In genomic region chr3:128725932-128726690, GRCh38 we compare ENCODE assay signal across 8 cellular contexts. TPM values are rescaled to one million over a fixed set of nuclear protein-coding genes. Genes with fewer than 3 reads are reported as not detected.
DNase-seq lines count a peak whose midpoint lies in the region; ATAC-seq and TF ChIP-seq lines count a peak whose summit lies in the region.

RAB7A (plus strand) TSS chr3:128726183; CDS start chr3:128795368, 69,185 bp downstream.

- H3K36me3 ChIP-seq in PC-9 (ENCODE audit: low read depth): no peaks in the 10 kb centered on the region
- H3K36me3 ChIP-seq in mucosa of rectum (ENCODE audit: control insufficient read depth in 2 of 2, insufficient read depth in 2 of 2, low read length in 2 of 2): no peaks in the 10 kb centered on the region

- CTCF ChIA-PET in PC-9 (lab: Charles Lee): interaction anchor here (1.9 kb wide), 1 partner anchor 45 kb away, joined by 14 read pairs; no protein-coding TSS in a partner anchor

- H3F3A ChIP-seq in PC-9 (ENCODE audit: insufficient read depth, low read depth): no peaks in the 10 kb centered on the region

- H3K79me2 ChIP-seq in PC-9 (ENCODE audit: low read depth): peaks cover 59% of the 10 kb centered on the region

- H3K9ac ChIP-seq in mucosa of rectum (ENCODE audit: low read depth in 1 of 2, low read length in 2 of 2): peak within 1 kb of the TSS; percentile 89 to 96

- H3K4me3 ChIP-seq in Jurkat, Clone E6-1 (ENCODE audit: low read length): peak within 1 kb of the TSS; percentile 81
- H3K4me3 ChIP-seq in PC-9: peak within 1 kb of the TSS; percentile 99
- peak within 1 kb of the TSS; percentile 95 for H3K4me3 ChIP-seq in epithelial cell of proximal tubule (ENCODE audit: low read depth, low read length)
- H3K4me3 ChIP-seq in mucosa of rectum (ENCODE audit: low read length in 2 of 2): peak within 1 kb of the TSS; percentile 77 to 85

- DNase-seq in DMS153 (lab: John Stamatoyannopoulos, UW) (peak; percentile 95), PC-9 (peak; percentile 88 to 97), epithelial cell of proximal tubule (ENCODE audit: low read depth) (peak; percentile 66)
- peak; percentile 97 for DNase-seq in Jurkat, Clone E6-1 (ENCODE audit: low read depth, low spot score)
- peak; percentile 96 for DNase-seq in activated T-cell treated with anti-CD3 and anti-CD28 coated beads, Interleukin-2, amount 50 U/mL, for 1 hour
- DNase-seq in stimulated activated CD8-positive, alpha-beta memory T cell treated with anti-CD3 and anti-CD28 coated beads, Interleukin-4, amount 100 ng/mL, for 48 hours: peak; percentile 98

- H3K27ac ChIP-seq in PC-9 (peak within 1 kb of the TSS; percentile 73), mucosa of rectum (ENCODE audit: low read depth in 2 of 2, low read length in 2 of 2) (peak within 1 kb of the TSS; percentile 91 to 97)

- intact Hi-C loops in PC-9 (cut with micrococcal nuclease; ENCODE audit: unreplicated experiment): loop anchor here (1.0 to 5.0 kb wide), 4 partner anchors 15 to 153 kb away; partner anchors contain the start of gene ACAD9

- TF ChIP-seq CTCF in PC-9 (conservative IDR thresholded peaks at IDR 0.05) (no peak), epithelial cell of proximal tubule (conservative IDR thresholded peaks at IDR 0.05; ENCODE audit: low read depth, low read length) (no peak)

- no peaks in the 10 kb centered on the region for H3K9me3 ChIP-seq in PC-9 (ENCODE audit: insufficient read depth, low read depth)
- no peaks in the 10 kb centered on the region for H3K9me3 ChIP-seq in mucosa of rectum (ENCODE audit: control insufficient read depth in 2 of 2, low read length in 2 of 2)

- peak within 1 kb of the TSS; percentile 91 for H2AFZ ChIP-seq in PC-9

- no peaks in the 10 kb centered on the region for H3K27me3 ChIP-seq in PC-9 (ENCODE audit: insufficient read depth, low read depth)
- H3K27me3 ChIP-seq in mucosa of rectum (ENCODE audit: control insufficient read depth in 2 of 2, insufficient read depth in 2 of 2, low read length in 2 of 2): no peaks in the 10 kb centered on the region

- BruUV-seq in PC-9 (replicated peaks; lab: Mats Ljungman, UMichigan): no TSS peak

- H3K4me1 ChIP-seq in PC-9 (replicated peaks; ENCODE audit: insufficient read depth) (peaks cover 31% of the 10 kb centered on the region), mucosa of rectum (ENCODE audit: control insufficient read depth in 2 of 2, insufficient read depth in 2 of 2, low read length in 2 of 2) (peaks cover 14 to 21% of the 10 kb centered on the region in 2 donors)

- peak within 1 kb of the TSS; percentile 89 for H3K4me2 ChIP-seq in PC-9

- POLR2A ChIA-PET in PC-9 (lab: Charles Lee; ENCODE audit: unreplicated experiment): interaction anchor here (0.6 to 0.7 kb wide), 2 partner anchors 43 to 153 kb away, joined by 3 to 4 read pairs; no protein-coding TSS in a partner anchor

- H3K9me2 ChIP-seq in PC-9 (ENCODE audit: insufficient read depth): no peaks in the 10 kb centered on the region

- peaks cover 43% of the 10 kb centered on the region for H4K20me1 ChIP-seq in PC-9 (ENCODE audit: insufficient read depth)

- peak; percentile 91 for ATAC-seq in GM21619 (IDR thresholded peaks at IDR 0.05; ENCODE audit: unreplicated experiment)

RNA-seq across cellular contexts. Expression of gene RAB7A, which starts in this region (rescaled TPM):
- polyA plus RNA-seq in Jurkat, Clone E6-1 (2012; ENCODE audit: insufficient read depth, insufficient read length): 244 TPM
- total RNA-seq in PC-9 (2021) (197 and 319 TPM in 2 replicates), epithelial cell of proximal tubule (55.6 and 67.9 TPM in 2 replicates)

Comparison
In these comparisons a context has a peak if more than half of its experiments do, and no peak if none do; other contexts are left out.
1. Peak in every context shown above with its lines: DNase-seq, ATAC-seq, H3K4me3 ChIP-seq and H3K27ac ChIP-seq.